In the genomic region with DNA sequence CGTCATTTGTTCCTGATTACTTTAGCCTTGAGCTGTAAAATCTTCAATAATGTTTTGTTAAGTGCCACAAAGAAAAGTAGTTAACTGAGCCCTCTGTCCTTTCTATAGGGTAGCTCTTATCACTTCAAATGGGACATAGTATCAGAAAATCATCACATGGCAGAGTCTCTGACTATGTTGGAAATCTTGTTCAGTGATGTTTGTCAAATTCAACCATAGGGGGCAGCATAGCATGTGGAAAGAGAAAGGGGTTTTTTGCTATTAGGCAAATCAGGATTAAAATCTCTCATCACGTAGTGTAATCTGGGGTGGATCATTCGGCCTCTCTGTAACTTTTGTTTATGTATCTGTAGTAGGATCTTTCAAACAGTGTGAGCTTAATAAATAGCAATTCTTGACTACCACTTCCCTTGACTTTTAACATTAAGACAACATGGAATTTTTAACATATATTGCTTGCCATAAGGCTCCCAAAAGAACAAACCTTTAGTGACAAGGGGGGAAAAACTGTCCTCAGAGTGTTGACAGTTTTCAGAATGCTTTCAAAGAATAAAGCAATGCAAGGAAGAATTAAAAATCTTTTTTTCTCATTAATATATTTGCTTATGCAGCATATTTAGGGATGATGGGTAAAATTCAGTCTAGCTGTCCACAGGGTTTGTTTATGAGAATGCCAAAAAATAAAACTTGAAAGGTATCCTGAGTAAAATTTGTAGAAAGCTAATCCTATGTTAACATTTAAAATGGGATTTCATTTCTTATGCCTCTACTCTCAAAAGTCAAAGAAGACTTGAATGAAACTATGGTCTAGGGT, we compare ENCODE assay signal across 8 cellular contexts.
DNase-seq lines count a peak whose midpoint lies in the region; ATAC-seq, FAIRE-seq and TF ChIP-seq lines count a peak whose summit lies in the region.

No MANE protein-coding gene starts in this region.

- POLR2A ChIA-PET in K562 (lab: Yijun Ruan, JAX) = interaction anchor here (0.8 to 0.9 kb wide), 2 partner anchors 10 to 13 kb away, joined by 3 to 4 read pairs; no protein-coding TSS in a partner anchor

- ATAC-seq in K562 = peak; percentile 71
- ATAC-seq in HG03521 (IDR thresholded peaks at IDR 0.05; ENCODE audit: unreplicated experiment) = no peak

- no peaks in the 10 kb centered on the region for H4K20me1 ChIP-seq in K562 (replicated peaks; ENCODE audit: control insufficient read depth, insufficient read depth, low read length)

- TF ChIP-seq RAD21 in K562 (CRISPR knock-in tag; conservative IDR thresholded peaks at IDR 0.05 in 1 of 2, IDR thresholded peaks at IDR 0.05 in 1 of 2) = peak; percentile 61 to 63

- no peak overlapping the region for H3K27ac ChIP-seq in K562 (ENCODE audit: extremely low read depth, low read depth, low read length)

- intact Hi-C loops in K562 (cut with micrococcal nuclease) = loop anchor here (1.0 to 5.0 kb wide), 3 partner anchors 94 to 329 kb away; no protein-coding TSS in a partner anchor
- intact Hi-C loops in posterior cingulate gyrus (cut with DNase I) = no loop called here

- BruUV-seq in K562 (replicated peaks; lab: Mats Ljungman, UMichigan) = no TSS peak

- H3K9me3 ChIP-seq in K562 (replicated peaks; ENCODE audit: control insufficient read depth, insufficient read depth, low read depth, low read length) = no peaks in the 10 kb centered on the region

- peak; percentile 29 to 68 (median 64); a peak in 5 of 6 replicates for TF ChIP-seq CTCF in K562 (IDR thresholded peaks at IDR 0.05 in 2 of 3, conservative IDR thresholded peaks at IDR 0.05 in 1 of 3; ENCODE audit: insufficient read depth in 2 of 3, low read depth in 1 of 3, low read length in 3 of 3)

- TF ChIP-seq EP300 in K562 (IDR thresholded peaks at IDR 0.05; ENCODE audit: low read length) = no peak

- in situ Hi-C loops in K562 (cut with MboI) = no loop called here

- peak; percentile 68 for FAIRE-seq in K562 (lab: Jason Lieb, UNC)

- no peaks in the 10 kb centered on the region for H3K27me3 ChIP-seq in K562 (ENCODE audit: control insufficient read depth in 2 of 2, insufficient read depth in 2 of 2, low read length in 2 of 2)

- no peaks in the 10 kb centered on the region for H3K4me1 ChIP-seq in K562 (replicated peaks in 1 of 2; ENCODE audit: control insufficient read depth in 2 of 2, insufficient read depth in 2 of 2, low read length in 2 of 2)

- 38% methylated on average over 3 of the region's 3 CpGs for WGBS in K562 (ENCODE audit: insufficient coverage, low coverage, missing lambda C conversion rate)

- DNase-seq in AG20443 (ENCODE audit: low spot score) (peak; percentile 45), GM03348 (ENCODE audit: low spot score) (peak; percentile 31), NCI-H1092 (lab: John Stamatoyannopoulos, UW) (peak; percentile 17), K562 (ENCODE audit: extremely low read depth in 1 of 4, low spot score in 3 of 4) (peak; percentile 13 to 28 (median 18)), left kidney (ENCODE audit: low read depth, low spot score) (peak; percentile 56), mucosa of gallbladder (ENCODE audit: low spot score) (no peak), posterior cingulate gyrus (no peak)

- no peak overlapping the region for H3K4me3 ChIP-seq in K562

- H3K79me2 ChIP-seq in K562 (ENCODE audit: control insufficient read depth, insufficient read depth, low read length) = no peaks in the 10 kb centered on the region; the same call in 2 of the 3 replicates

- H3K4me2 ChIP-seq in K562 (ENCODE audit: insufficient read depth, low read length) = no peak overlapping the region

- no peaks in the 10 kb centered on the region for H3K9me1 ChIP-seq in K562 (ENCODE audit: control insufficient read depth, insufficient read depth, low read length)

- peaks cover 5% of the 10 kb centered on the region; the same call in 1 of the 3 replicates for H3K36me3 ChIP-seq in K562 (ENCODE audit: control insufficient read depth, insufficient read depth, low read length)

- no peak overlapping the region for H2AFZ ChIP-seq in K562 (ENCODE audit: low read depth, low read length)

- TF ChIP-seq POLR2A in K562 (conservative IDR thresholded peaks at IDR 0.05) = no peak

- CTCF ChIA-PET in K562 (lab: Yijun Ruan, JAX; ENCODE audit: low intra/inter-chr PET ratio) = interaction anchor here (0.7 to 1.0 kb wide), 2 partner anchors 232 to 326 kb away, joined by 3 to 7 read pairs; no protein-coding TSS in a partner anchor

- no peak overlapping the region for H3K9ac ChIP-seq in K562 (ENCODE audit: insufficient read depth in 1 of 2, low read depth in 2 of 2, low read length in 2 of 2)

TF ChIP-seq in K562, 482 proteins besides CTCF, POLR2A, EP300 and RAD21 (continues in another document):
- TF ChIP-seq C11orf30 (IDR thresholded peaks at IDR 0.05; ENCODE audit: low read depth) = peak; percentile 87
- no peak for TF ChIP-seq CHD2 (IDR thresholded peaks at IDR 0.05; ENCODE audit: low read depth, low read length)
- no peak for TF ChIP-seq RBM34 (IDR thresholded peaks at IDR 0.05; ENCODE audit: borderline replicate concordance, insufficient read depth, low read length)
- TF ChIP-seq ESRRA (IDR thresholded peaks at IDR 0.05; ENCODE audit: borderline replicate concordance, low read depth) = no peak
- TF ChIP-seq, protein P1, sequence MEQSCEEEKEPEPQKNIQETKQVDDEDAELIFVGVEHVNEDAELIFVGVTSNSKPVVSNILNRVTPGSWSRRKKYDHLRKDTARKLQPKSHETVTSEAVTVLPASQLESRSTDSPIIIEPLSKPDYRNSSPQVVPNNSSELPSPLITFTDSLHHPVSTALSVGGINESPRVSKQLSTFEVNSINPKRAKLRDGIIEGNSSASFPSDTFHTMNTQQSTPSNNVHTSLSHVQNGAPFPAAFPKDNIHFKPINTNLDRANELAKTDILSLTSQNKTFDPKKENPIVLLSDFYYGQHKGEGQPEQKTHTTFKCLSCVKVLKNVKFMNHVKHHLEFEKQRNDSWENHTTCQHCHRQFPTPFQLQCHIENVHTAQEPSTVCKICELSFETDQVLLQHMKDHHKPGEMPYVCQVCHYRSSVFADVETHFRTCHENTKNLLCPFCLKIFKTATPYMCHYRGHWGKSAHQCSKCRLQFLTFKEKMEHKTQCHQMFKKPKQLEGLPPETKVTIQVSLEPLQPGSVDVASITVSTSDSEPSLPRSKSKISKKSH (CRISPR knock-in tag; IDR thresholded peaks at IDR 0.05) = no peak
- TF ChIP-seq MECOM (CRISPR knock-in tag; IDR thresholded peaks at IDR 0.05) = no peak
- TF ChIP-seq, protein P2, sequence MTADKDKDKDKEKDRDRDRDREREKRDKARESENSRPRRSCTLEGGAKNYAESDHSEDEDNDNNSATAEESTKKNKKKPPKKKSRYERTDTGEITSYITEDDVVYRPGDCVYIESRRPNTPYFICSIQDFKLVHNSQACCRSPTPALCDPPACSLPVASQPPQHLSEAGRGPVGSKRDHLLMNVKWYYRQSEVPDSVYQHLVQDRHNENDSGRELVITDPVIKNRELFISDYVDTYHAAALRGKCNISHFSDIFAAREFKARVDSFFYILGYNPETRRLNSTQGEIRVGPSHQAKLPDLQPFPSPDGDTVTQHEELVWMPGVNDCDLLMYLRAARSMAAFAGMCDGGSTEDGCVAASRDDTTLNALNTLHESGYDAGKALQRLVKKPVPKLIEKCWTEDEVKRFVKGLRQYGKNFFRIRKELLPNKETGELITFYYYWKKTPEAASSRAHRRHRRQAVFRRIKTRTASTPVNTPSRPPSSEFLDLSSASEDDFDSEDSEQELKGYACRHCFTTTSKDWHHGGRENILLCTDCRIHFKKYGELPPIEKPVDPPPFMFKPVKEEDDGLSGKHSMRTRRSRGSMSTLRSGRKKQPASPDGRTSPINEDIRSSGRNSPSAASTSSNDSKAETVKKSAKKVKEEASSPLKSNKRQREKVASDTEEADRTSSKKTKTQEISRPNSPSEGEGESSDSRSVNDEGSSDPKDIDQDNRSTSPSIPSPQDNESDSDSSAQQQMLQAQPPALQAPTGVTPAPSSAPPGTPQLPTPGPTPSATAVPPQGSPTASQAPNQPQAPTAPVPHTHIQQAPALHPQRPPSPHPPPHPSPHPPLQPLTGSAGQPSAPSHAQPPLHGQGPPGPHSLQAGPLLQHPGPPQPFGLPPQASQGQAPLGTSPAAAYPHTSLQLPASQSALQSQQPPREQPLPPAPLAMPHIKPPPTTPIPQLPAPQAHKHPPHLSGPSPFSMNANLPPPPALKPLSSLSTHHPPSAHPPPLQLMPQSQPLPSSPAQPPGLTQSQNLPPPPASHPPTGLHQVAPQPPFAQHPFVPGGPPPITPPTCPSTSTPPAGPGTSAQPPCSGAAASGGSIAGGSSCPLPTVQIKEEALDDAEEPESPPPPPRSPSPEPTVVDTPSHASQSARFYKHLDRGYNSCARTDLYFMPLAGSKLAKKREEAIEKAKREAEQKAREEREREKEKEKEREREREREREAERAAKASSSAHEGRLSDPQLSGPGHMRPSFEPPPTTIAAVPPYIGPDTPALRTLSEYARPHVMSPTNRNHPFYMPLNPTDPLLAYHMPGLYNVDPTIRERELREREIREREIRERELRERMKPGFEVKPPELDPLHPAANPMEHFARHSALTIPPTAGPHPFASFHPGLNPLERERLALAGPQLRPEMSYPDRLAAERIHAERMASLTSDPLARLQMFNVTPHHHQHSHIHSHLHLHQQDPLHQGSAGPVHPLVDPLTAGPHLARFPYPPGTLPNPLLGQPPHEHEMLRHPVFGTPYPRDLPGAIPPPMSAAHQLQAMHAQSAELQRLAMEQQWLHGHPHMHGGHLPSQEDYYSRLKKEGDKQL (CRISPR knock-in tag; IDR thresholded peaks at IDR 0.05; ENCODE audit: borderline replicate concordance) = no peak
- peak; percentile 92 for TF ChIP-seq ZNF316 (IDR thresholded peaks at IDR 0.05)
- TF ChIP-seq, protein P3, sequence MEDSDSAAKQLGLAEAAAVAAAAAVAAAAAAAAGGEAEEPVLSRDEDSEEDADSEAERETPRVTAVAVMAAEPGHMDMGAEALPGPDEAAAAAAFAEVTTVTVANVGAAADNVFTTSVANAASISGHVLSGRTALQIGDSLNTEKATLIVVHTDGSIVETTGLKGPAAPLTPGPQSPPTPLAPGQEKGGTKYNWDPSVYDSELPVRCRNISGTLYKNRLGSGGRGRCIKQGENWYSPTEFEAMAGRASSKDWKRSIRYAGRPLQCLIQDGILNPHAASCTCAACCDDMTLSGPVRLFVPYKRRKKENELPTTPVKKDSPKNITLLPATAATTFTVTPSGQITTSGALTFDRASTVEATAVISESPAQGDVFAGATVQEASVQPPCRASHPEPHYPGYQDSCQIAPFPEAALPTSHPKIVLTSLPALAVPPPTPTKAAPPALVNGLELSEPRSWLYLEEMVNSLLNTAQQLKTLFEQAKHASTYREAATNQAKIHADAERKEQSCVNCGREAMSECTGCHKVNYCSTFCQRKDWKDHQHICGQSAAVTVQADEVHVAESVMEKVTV (CRISPR knock-in tag; IDR thresholded peaks at IDR 0.05) = 0 out of 2 replicates have a peak, but pooled peaks have one; percentile 45
- no peak for TF ChIP-seq RCOR1 (IDR thresholded peaks at IDR 0.05; ENCODE audit: borderline replicate concordance in 1 of 2, low read depth in 2 of 2, low read length in 2 of 2)

Comparison
In these comparisons a context has a peak if more than half of its experiments do, and no peak if none do; other contexts are left out.
1. DNase-seq: peak in AG20443 (single experiment), GM03348 (single experiment), NCI-H1092 (single experiment), K562 (4 of 4) and left kidney (single experiment); none in mucosa of gallbladder (single experiment) and posterior cingulate gyrus (0 of 10).